ENCODE assay signal across 8 cellular contexts in genomic region chr12:98515368-98516183, GRCh38. TPM values are rescaled to one million over a fixed set of nuclear protein-coding genes. Genes with fewer than 3 reads are reported as not detected.
DNase-seq lines count a peak whose midpoint lies in the region; ATAC-seq, FAIRE-seq and TF ChIP-seq lines count a peak whose summit lies in the region.

Gene TMPO, plus strand, starts transcription at chr12:98515590. Its CDS starts 278 bp downstream, at chr12:98515868.

- no peak for TF ChIP-seq CTCF in glutamatergic neuron (IDR thresholded peaks at IDR 0.05; ENCODE audit: partially characterized antibody, unreplicated experiment)
- peak in 1 of 3 donors; percentile 4 for TF ChIP-seq CTCF in ovary (IDR thresholded peaks at IDR 0.05)

- intact Hi-C loops in ovary (cut with DNase I): loop anchor here in 3 of 4 donors (5.0 to 10.0 kb wide), 2 partner anchors 91 to 93 kb away; no protein-coding TSS in a partner anchor

- peak within 1 kb of the TSS; percentile 99 for H3K4me3 Mint-ChIP-seq in activated naive CD8-positive, alpha-beta T cell treated with anti-CD3 and anti-CD28 coated beads, Interleukin-2, amount 10 ng/mL, durations not matched to agents 7 days and 5 days
- peak within 1 kb of the TSS; percentile 97 for H3K4me3 Mint-ChIP-seq in glutamatergic neuron (ENCODE audit: unreplicated experiment)

- H3K9me3 Mint-ChIP-seq in activated naive CD8-positive, alpha-beta T cell treated with anti-CD3 and anti-CD28 coated beads, Interleukin-2, amount 10 ng/mL, durations not matched to agents 7 days and 5 days: no peaks in the 10 kb centered on the region
- peaks cover 5% of the 10 kb centered on the region for H3K9me3 Mint-ChIP-seq in glutamatergic neuron (ENCODE audit: unreplicated experiment)

- TF ChIP-seq POLR2A in GM12891 (IDR thresholded peaks at IDR 0.05; ENCODE audit: low read depth, low read length): peak; percentile 95
- peak; percentile 90 for TF ChIP-seq POLR2A in ovary (IDR thresholded peaks at IDR 0.05)

- no peaks in the 10 kb centered on the region for H3K27me3 ChIP-seq in ovary
- no peaks in the 10 kb centered on the region for H3K27me3 ChIP-seq in thymus (ENCODE audit: control insufficient read depth, insufficient read depth)

- FAIRE-seq in GM12891 (lab: Jason Lieb, UNC): peak; percentile 95

- peak; percentile 82 for DNase-seq in GM12891 (ENCODE audit: insufficient read length, low spot score)
- peak; percentile 87 for DNase-seq in NCI-H1417 treated with DMSO at 0.1 percent for 48 hours (lab: John Stamatoyannopoulos, UW)
- DNase-seq in SW 1271 (lab: John Stamatoyannopoulos, UW): peak; percentile 84 to 96
- peak; percentile 98 for DNase-seq in activated naive CD8-positive, alpha-beta T cell treated with anti-CD3 and anti-CD28 coated beads, Interleukin-2, amount 10 ng/mL, durations not matched to agents 7 days and 5 days
- peak; percentile 93 for DNase-seq in glutamatergic neuron
- peak; percentile 89 to 97 (median 91) for DNase-seq in ovary

- H3K4me1 Mint-ChIP-seq in activated naive CD8-positive, alpha-beta T cell treated with anti-CD3 and anti-CD28 coated beads, Interleukin-2, amount 10 ng/mL, durations not matched to agents 7 days and 5 days: peaks cover 24% of the 10 kb centered on the region
- H3K4me1 Mint-ChIP-seq in glutamatergic neuron (ENCODE audit: low read depth, unreplicated experiment): peaks cover 13% of the 10 kb centered on the region

- H3K27ac Mint-ChIP-seq in activated naive CD8-positive, alpha-beta T cell treated with anti-CD3 and anti-CD28 coated beads, Interleukin-2, amount 10 ng/mL, durations not matched to agents 7 days and 5 days: peak within 1 kb of the TSS; percentile 99
- H3K27ac Mint-ChIP-seq in glutamatergic neuron (ENCODE audit: unreplicated experiment): peak within 1 kb of the TSS; percentile 99

- no peaks in the 10 kb centered on the region for H3K9me3 ChIP-seq in ovary
- H3K9me3 ChIP-seq in thymus (ENCODE audit: control insufficient read depth): no peaks in the 10 kb centered on the region

- peak within 1 kb of the TSS; percentile 91 to 96 for H3K27ac ChIP-seq in ovary
- H3K27ac ChIP-seq in thymus (ENCODE audit: low read depth): peak within 1 kb of the TSS; percentile 99

- H3K36me3 ChIP-seq in ovary (no peaks in the 10 kb centered on the region), thymus (ENCODE audit: control insufficient read depth, insufficient read depth) (no peaks in the 10 kb centered on the region)

- peak; percentile 83 for ATAC-seq in HG02798 (IDR thresholded peaks at IDR 0.05; ENCODE audit: poor library complexity, unreplicated experiment)
- peak; percentile 82 for ATAC-seq in activated naive CD8-positive, alpha-beta T cell treated with anti-CD3 and anti-CD28 coated beads, Interleukin-2, amount 10 ng/mL, durations not matched to agents 7 days and 5 days (ENCODE audit: low read depth)

- POLR2A ChIA-PET in activated naive CD8-positive, alpha-beta T cell treated with anti-CD3 and anti-CD28 coated beads, Interleukin-2, amount 10 ng/mL, durations not matched to agents 7 days and 5 days (lab: Charles Lee): interaction anchor here (0.9 to 7.9 kb wide), 13 partner anchors 10 to 131 kb away, joined by 4 to 110 read pairs (median 8); partner anchors contain the start of genes APAF1, IKBIP and SLC25A3

- 0% methylated on average over 90 to 93 of the region's 93 CpGs for WGBS in ovary, 3 donors
- under 1% methylated on average over 93 of the region's 93 CpGs for WGBS in thymus

- H3K4me1 ChIP-seq in ovary (ENCODE audit: insufficient read depth) (peaks cover 10% of the 10 kb centered on the region), thymus (ENCODE audit: control insufficient read depth, insufficient read depth, low read length) (peaks cover 14% of the 10 kb centered on the region)

- peaks cover 40% of the 10 kb centered on the region for H3K36me3 Mint-ChIP-seq in activated naive CD8-positive, alpha-beta T cell treated with anti-CD3 and anti-CD28 coated beads, Interleukin-2, amount 10 ng/mL, durations not matched to agents 7 days and 5 days
- H3K36me3 Mint-ChIP-seq in glutamatergic neuron (ENCODE audit: unreplicated experiment): no peaks in the 10 kb centered on the region

- no peak for TF ChIP-seq EP300 in ovary (IDR thresholded peaks at IDR 0.05)

- peak within 1 kb of the TSS; percentile 100 for H3K4me3 ChIP-seq in ovary
- peak within 1 kb of the TSS; percentile 64 for H3K4me3 ChIP-seq in thymus (ENCODE audit: low read length)

- no peaks in the 10 kb centered on the region for H3K27me3 Mint-ChIP-seq in activated naive CD8-positive, alpha-beta T cell treated with anti-CD3 and anti-CD28 coated beads, Interleukin-2, amount 10 ng/mL, durations not matched to agents 7 days and 5 days
- H3K27me3 Mint-ChIP-seq in glutamatergic neuron (ENCODE audit: unreplicated experiment): peaks cover 2% of the 10 kb centered on the region

TF ChIP-seq in GM12891, 5 proteins besides CTCF, POLR2A, EP300 and RAD21:
- TF ChIP-seq SPI1 (IDR thresholded peaks at IDR 0.05; ENCODE audit: low read depth, low read length): peak; percentile 37
- TF ChIP-seq POLR2AphosphoS5 (IDR thresholded peaks at IDR 0.05; ENCODE audit: low read depth, low read length): peak; percentile 97
- TF ChIP-seq PAX5 (IDR thresholded peaks at IDR 0.05; ENCODE audit: insufficient read depth, low read length, severe bottlenecking): peak; percentile 42
- TF ChIP-seq POU2F2 (IDR thresholded peaks at IDR 0.05; ENCODE audit: low read depth, low read length): peak; percentile 79
- peak; percentile 87 for TF ChIP-seq TAF1 (IDR thresholded peaks at IDR 0.05; ENCODE audit: low read depth, low read length)

RNA-seq across cellular contexts. Expression of gene TMPO, which starts in this region (rescaled TPM):
- polyA plus RNA-seq in GM12891 (2012; ENCODE audit: low read depth, missing spikeins): 79.8 TPM
- 100 to 1,000 TPM; 279 to 291 TPM for total RNA-seq in activated naive CD8-positive, alpha-beta T cell treated with anti-CD3 and anti-CD28 coated beads, Interleukin-2, amount 10 ng/mL, durations not matched to agents 7 days and 5 days
- total RNA-seq in glutamatergic neuron (ENCODE audit: unreplicated experiment): 80.2 TPM
- 100 to 1,000 TPM in 5 of 7 donors, 10 to 100 TPM in 2; 82.0 to 144 (median 117) TPM for total RNA-seq in ovary
- polyA plus RNA-seq in ovary: 10 to 100 TPM; 48.4 to 63.6 TPM
- polyA plus RNA-seq in thymus: 89.7 TPM

Comparison
In these comparisons a context has a peak if more than half of its experiments do, and no peak if none do; other contexts are left out.
1. Peak in every context shown above with its lines: DNase-seq, ATAC-seq, H3K4me3 ChIP-seq and H3K27ac ChIP-seq.